18 cellular contexts compared by ENCODE assay signal in genomic region chr6:169896826-169897456, GRCh38.
DNase-seq lines count a peak whose midpoint lies in the region; ATAC-seq, FAIRE-seq and TF ChIP-seq lines count a peak whose summit lies in the region.
"Had no signal": no experiment of that assay in that cellular context is flagged by ENCODE, and none has a peak within 500 bp of the region (broad histone marks: within the 10 kb centered on the region; RNA-seq: fewer than 3 reads in every experiment).

No MANE protein-coding gene starts in this region.

- H3K4me1 Mint-ChIP-seq in osteocyte (ENCODE audit: unreplicated experiment) = no peaks in the 10 kb centered on the region
- H3K4me1 Mint-ChIP-seq: B cell had no signal

- TF ChIP-seq POLR2A in HepG2 (IDR thresholded peaks at IDR 0.05; ENCODE audit: insufficient read depth in 1 of 2, low read depth in 2 of 2, low read length in 2 of 2) = no peak

- no peaks in the 10 kb centered on the region for H4K20me1 ChIP-seq in HepG2 (ENCODE audit: insufficient read depth, low read length)

- H3K9me3 ChIP-seq in right atrium auricular region (no peaks in the 10 kb centered on the region), HepG2 (ENCODE audit: low read length) (peaks cover 4% of the 10 kb centered on the region; the same call in 1 of the 2 replicates)

- POLR2A ChIA-PET in HepG2 (lab: Yijun Ruan, JAX) = no interaction called here

- no peak overlapping the region for H2AFZ ChIP-seq in HepG2 (ENCODE audit: low read length)

- TF ChIP-seq CTCF in right atrium auricular region (IDR thresholded peaks at IDR 0.05) = no peak
- no peak for TF ChIP-seq CTCF in HepG2 (CRISPR knock-in tag; IDR thresholded peaks at IDR 0.05)
- no peak for TF ChIP-seq CTCF in osteocyte (IDR thresholded peaks at IDR 0.05)

- H3K27me3 ChIP-seq in right atrium auricular region (no peaks in the 10 kb centered on the region), HepG2 (ENCODE audit: control insufficient read depth in 1 of 2, insufficient read depth in 2 of 2, low read length in 2 of 2) (peaks cover 4 to 33% of the 10 kb centered on the region in 2 experiments; a peak in 2 of 5 replicates)

- no peaks in the 10 kb centered on the region for H3K36me3 Mint-ChIP-seq in osteocyte (ENCODE audit: unreplicated experiment)

- TF ChIP-seq EP300 in HepG2 (IDR thresholded peaks at IDR 0.05; ENCODE audit: low read depth in 2 of 2, low read length in 2 of 2) (no peak), HepG2 (CRISPR knock-in tag; IDR thresholded peaks at IDR 0.05; ENCODE audit: borderline replicate concordance) (no peak)

- WGBS in HepG2 (ENCODE audit: low lambda C conversion rate) = 20% methylated on average over 15 of the region's 17 CpGs

- TF ChIP-seq RAD21 in HepG2 (CRISPR knock-in tag; IDR thresholded peaks at IDR 0.05) = no peak

- no peaks in the 10 kb centered on the region for H3K27me3 Mint-ChIP-seq in osteocyte (ENCODE audit: unreplicated experiment)

- peaks cover 11% of the 10 kb centered on the region for H3K9me3 Mint-ChIP-seq in osteocyte (ENCODE audit: unreplicated experiment)

- no peak overlapping the region for H3K27ac ChIP-seq in right atrium auricular region
- H3K27ac ChIP-seq in HepG2 (ENCODE audit: extremely low read length, insufficient read depth, low read length) = no peak overlapping the region

- no peak overlapping the region for H3K27ac Mint-ChIP-seq in osteocyte (ENCODE audit: unreplicated experiment)
- H3K27ac Mint-ChIP-seq: B cell; CD4-positive, alpha-beta T cell had no signal

- CTCF ChIA-PET in HepG2 (lab: Yijun Ruan, JAX; ENCODE audit: low intra/inter-chr PET ratio, low total read pairs) = no interaction called here

- no peak overlapping the region for H3K4me3 Mint-ChIP-seq in osteocyte (ENCODE audit: unreplicated experiment)
- H3K4me3 Mint-ChIP-seq: B cell; CD4-positive, alpha-beta T cell had no signal

- BruUV-seq in HepG2 (replicated peaks; lab: Mats Ljungman, UMichigan) = no TSS peak

- ATAC-seq in Right ventricle myocardium inferior (no peak), HepG2 (peak; percentile 14; the same call in 2 of the 3 replicates), GM19395 (IDR thresholded peaks at IDR 0.05; ENCODE audit: unreplicated experiment) (no peak), GM19467 (IDR thresholded peaks at IDR 0.05; ENCODE audit: unreplicated experiment) (no peak)
- ATAC-seq: GM12878, HCT116 had no signal

- H3K9ac ChIP-seq in HepG2 (ENCODE audit: insufficient read depth, low read depth, low read length) = no peak overlapping the region

- no peaks in the 10 kb centered on the region for H3K4me1 ChIP-seq in right atrium auricular region
- H3K4me1 ChIP-seq in HepG2 (ENCODE audit: insufficient read depth, low read length) = no peaks in the 10 kb centered on the region

- no peak overlapping the region for H3K4me2 ChIP-seq in HepG2 (ENCODE audit: low read depth, low read length)

- DNase-seq in right atrium auricular region (ENCODE audit: low spot score) = peak; percentile 54
- DNase-seq in Right ventricle myocardium inferior (ENCODE audit: missing footprints) = no peak
- no peak for DNase-seq in HepG2 (ENCODE audit: low spot score)
- peak; percentile 80 for DNase-seq in osteocyte (ENCODE audit: extremely low spot score, unreplicated experiment)
- DNase-seq in ureter (ENCODE audit: low spot score) = no peak
- DNase-seq in stimulated activated naive CD4-positive, alpha-beta T cell (lab: John Stamatoyannopoulos, UW) = no peak
- DNase-seq: 8988T; C1 segment of cervical spinal cord; Calu3; CD4-positive, alpha-beta T cell; DMS 273 treated with DMSO at 0.1 percent for 48 hours had no signal

- H3K4me3 ChIP-seq in right atrium auricular region (no peak overlapping the region), HepG2 (replicated peaks in 1 of 3; ENCODE audit: insufficient read depth in 1 of 3, low read depth in 2 of 3, low read length in 3 of 3) (no peak overlapping the region)
- H3K4me3 ChIP-seq: GM12878 had no signal

- no peak for FAIRE-seq in HepG2 (lab: Jason Lieb, UNC)
- FAIRE-seq: GM12878, GM18507, HTR-8/SVneo had no signal

- in situ Hi-C loops in HepG2 (cut with HindIII; ENCODE audit: extremely low pct_ligation_motif_present, low pct_unique_long_range_greater_than_20kb) = no loop called here

- intact Hi-C loops in Right ventricle myocardium inferior (cut with DNase I) = no loop called here
- intact Hi-C loops in HepG2 (cut with micrococcal nuclease; ENCODE audit: unreplicated experiment) = no loop called here

- no peaks in the 10 kb centered on the region for H3K79me2 ChIP-seq in HepG2 (ENCODE audit: insufficient read depth, low read length)

- H3K36me3 ChIP-seq in right atrium auricular region (no peaks in the 10 kb centered on the region), HepG2 (replicated peaks in 1 of 2; ENCODE audit: control insufficient read depth in 1 of 2, insufficient read depth in 2 of 2, low read length in 2 of 2) (no peaks in the 10 kb centered on the region)

TF ChIP-seq in HepG2, 621 proteins besides CTCF, POLR2A, EP300 and RAD21:
- TF ChIP-seq MAF1 (CRISPR knock-in tag; IDR thresholded peaks at IDR 0.05; ENCODE audit: borderline replicate concordance) = no peak
- TF ChIP-seq MXI1 (IDR thresholded peaks at IDR 0.05; ENCODE audit: borderline replicate concordance, low read depth, low read length) = no peak
- TF ChIP-seq ZNF562 (CRISPR knock-in tag; IDR thresholded peaks at IDR 0.05; ENCODE audit: borderline replicate concordance) = no peak
- no peak for TF ChIP-seq ETV6 (CRISPR knock-in tag; conservative IDR thresholded peaks at IDR 0.05)
- no peak for TF ChIP-seq GPN1 (CRISPR knock-in tag; IDR thresholded peaks at IDR 0.05; ENCODE audit: borderline replicate concordance)
- TF ChIP-seq NR2F2 (IDR thresholded peaks at IDR 0.05; ENCODE audit: borderline replicate concordance, low read depth) = no peak
- no peak for TF ChIP-seq RBM39 (IDR thresholded peaks at IDR 0.05; ENCODE audit: low read depth, low read length, poor library complexity, severe bottlenecking)
- no peak for TF ChIP-seq FOXC1 (CRISPR knock-in tag; IDR thresholded peaks at IDR 0.05; ENCODE audit: borderline replicate concordance)

Comparison
In these comparisons a context has a peak if more than half of its experiments do, and no peak if none do; other contexts are left out.
1. DNase-seq: peak in right atrium auricular region (single experiment) and osteocyte (single experiment); none in Right ventricle myocardium inferior (single experiment), HepG2 (single experiment), ureter (single experiment) and stimulated activated naive CD4-positive, alpha-beta T cell (0 of 6).